ENCODE assay signal across 8 cellular contexts in the genomic region with DNA sequence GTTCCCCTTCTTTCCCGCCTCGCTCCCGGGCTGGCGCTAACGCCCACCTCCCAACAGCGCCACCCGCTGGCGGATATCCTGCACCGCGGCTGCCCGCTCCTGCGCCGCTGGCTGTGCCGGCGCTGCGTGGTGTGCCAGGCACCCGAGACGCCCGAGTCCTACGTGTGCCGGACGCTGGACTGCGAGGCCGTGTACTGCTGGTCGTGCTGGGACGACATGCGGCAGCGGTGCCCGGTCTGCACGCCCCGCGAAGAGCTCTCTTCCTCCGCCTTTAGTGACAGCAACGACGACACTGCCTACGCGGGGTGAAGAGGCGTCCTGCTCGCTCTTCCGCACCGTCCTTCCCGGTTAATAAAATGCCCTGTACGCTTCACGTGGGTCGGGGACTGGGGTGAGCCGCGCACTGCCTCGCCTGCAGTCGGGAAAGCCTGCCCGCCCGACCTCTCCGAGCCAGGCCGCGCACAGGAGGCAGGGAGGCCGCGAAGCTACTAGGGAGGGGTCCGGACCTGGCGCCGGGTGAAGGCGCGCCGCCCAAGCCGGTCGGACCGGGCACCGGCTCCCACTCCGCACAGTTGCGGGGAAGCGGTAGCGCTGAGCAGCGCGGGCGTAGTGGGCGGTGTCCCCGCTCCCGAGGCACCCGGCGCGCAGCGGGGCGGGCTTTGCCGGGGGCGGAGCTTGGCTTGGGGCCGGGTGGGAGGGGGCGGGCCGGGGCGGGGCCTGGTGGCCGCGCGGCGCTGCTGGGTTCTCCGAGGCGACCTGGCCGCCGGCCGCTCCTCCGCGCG. TPM values are rescaled to one million over a fixed set of nuclear protein-coding genes. Genes with fewer than 3 reads are reported as not detected.
DNase-seq lines count a peak whose midpoint lies in the region; ATAC-seq and TF ChIP-seq lines count a peak whose summit lies in the region.

A gene with protein sequence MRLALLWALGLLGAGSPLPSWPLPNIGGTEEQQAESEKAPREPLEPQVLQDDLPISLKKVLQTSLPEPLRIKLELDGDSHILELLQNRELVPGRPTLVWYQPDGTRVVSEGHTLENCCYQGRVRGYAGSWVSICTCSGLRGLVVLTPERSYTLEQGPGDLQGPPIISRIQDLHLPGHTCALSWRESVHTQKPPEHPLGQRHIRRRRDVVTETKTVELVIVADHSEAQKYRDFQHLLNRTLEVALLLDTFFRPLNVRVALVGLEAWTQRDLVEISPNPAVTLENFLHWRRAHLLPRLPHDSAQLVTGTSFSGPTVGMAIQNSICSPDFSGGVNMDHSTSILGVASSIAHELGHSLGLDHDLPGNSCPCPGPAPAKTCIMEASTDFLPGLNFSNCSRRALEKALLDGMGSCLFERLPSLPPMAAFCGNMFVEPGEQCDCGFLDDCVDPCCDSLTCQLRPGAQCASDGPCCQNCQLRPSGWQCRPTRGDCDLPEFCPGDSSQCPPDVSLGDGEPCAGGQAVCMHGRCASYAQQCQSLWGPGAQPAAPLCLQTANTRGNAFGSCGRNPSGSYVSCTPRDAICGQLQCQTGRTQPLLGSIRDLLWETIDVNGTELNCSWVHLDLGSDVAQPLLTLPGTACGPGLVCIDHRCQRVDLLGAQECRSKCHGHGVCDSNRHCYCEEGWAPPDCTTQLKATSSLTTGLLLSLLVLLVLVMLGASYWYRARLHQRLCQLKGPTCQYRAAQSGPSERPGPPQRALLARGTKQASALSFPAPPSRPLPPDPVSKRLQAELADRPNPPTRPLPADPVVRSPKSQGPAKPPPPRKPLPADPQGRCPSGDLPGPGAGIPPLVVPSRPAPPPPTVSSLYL (plus strand): TSS at position 757 of the 782 bp plus-strand sequence. CDS start 71 bp downstream, outside the sequence.

- H3K27me3 Mint-ChIP-seq in activated T-cell treated with anti-CD3 and anti-CD28 coated beads, Interleukin-2, amount 50 U/mL, for 4 hours (ENCODE audit: low read depth), result no peaks in the 10 kb centered on the region

- H3K4me1 Mint-ChIP-seq in activated T-cell treated with anti-CD3 and anti-CD28 coated beads, Interleukin-2, amount 50 U/mL, for 4 hours (ENCODE audit: low read depth), result peaks cover 20% of the 10 kb centered on the region

- no TSS peak for BruUV-seq in PC-3 (replicated peaks; lab: Mats Ljungman, UMichigan)

- H4K20me1 ChIP-seq in PC-3 (ENCODE audit: low read length), result peaks cover 3% of the 10 kb centered on the region; the same call in 1 of the 2 replicates

- peaks cover 36% of the 10 kb centered on the region for H3K4me1 ChIP-seq in PC-3 (ENCODE audit: insufficient read depth, low read length)

- POLR2A ChIA-PET in PC-3 (lab: Charles Lee; ENCODE audit: unreplicated experiment), result interaction anchor here (0.5 to 1.1 kb wide), 4 partner anchors 23 to 77 kb away, joined by 3 to 14 read pairs (median 9); no protein-coding TSS in a partner anchor

- no peaks in the 10 kb centered on the region for H3K27me3 ChIP-seq in PC-3 (ENCODE audit: low read length)

- peaks cover 8% of the 10 kb centered on the region for H3F3A ChIP-seq in PC-3 (ENCODE audit: low read length, unreplicated experiment)

- peak within 1 kb of the TSS; percentile 90 for H2AFZ ChIP-seq in PC-3 (ENCODE audit: low read length)

- no peaks in the 10 kb centered on the region for H3K36me3 Mint-ChIP-seq in activated T-cell treated with anti-CD3 and anti-CD28 coated beads, Interleukin-2, amount 50 U/mL, for 4 hours (ENCODE audit: insufficient read depth)

- ATAC-seq in GM19372 (IDR thresholded peaks at IDR 0.05; ENCODE audit: low read depth, unreplicated experiment) (peak; percentile 68), PC-3 (peak; percentile 56), esophagus mucosa (peak; percentile 86)
- peak; percentile 87 for ATAC-seq in activated T-cell treated with anti-CD3 and anti-CD28 coated beads, Interleukin-2, amount 50 U/mL, for 4 hours

- H3K36me3 ChIP-seq in PC-3 (ENCODE audit: low read depth, low read length), result peaks cover 19% of the 10 kb centered on the region; the same call in 1 of the 2 replicates

- CTCF ChIA-PET in PC-3 (lab: Charles Lee), result interaction anchor here (0.6 to 3.4 kb wide), 13 partner anchors 12 to 1084 kb away, joined by 3 to 41 read pairs (median 4); a partner anchor contains a TSS

- peak within 1 kb of the TSS; percentile 100 for H3K4me2 ChIP-seq in PC-3 (ENCODE audit: low read length)

- peak within 1 kb of the TSS; percentile 87 for H3K9ac ChIP-seq in PC-3 (ENCODE audit: low read length)

- intact Hi-C loops in PC-3 (cut with micrococcal nuclease), result loop anchor here (2.0 to 5.0 kb wide), 2 partner anchors 33 to 48 kb away; a partner anchor contains a TSS

- TF ChIP-seq CTCF in C4-2B (conservative IDR thresholded peaks at IDR 0.05), result peak; percentile 98
- peak; percentile 97 for TF ChIP-seq CTCF in PC-3 (conservative IDR thresholded peaks at IDR 0.05; ENCODE audit: low read depth, low read length)

- H3K4me3 ChIP-seq in PC-3 (ENCODE audit: low read length), result peak within 1 kb of the TSS; percentile 95

- DNase-seq in HS-27A (ENCODE audit: low read depth) (peak; percentile 55), PC-3 (peak; percentile 93), myocyte (ENCODE audit: low read depth) (peak; percentile 80)
- DNase-seq in activated T-cell treated with anti-CD3 and anti-CD28 coated beads, Interleukin-2, amount 50 U/mL, for 4 hours, result peak; percentile 73
- peak; percentile 58 to 72 for DNase-seq in stimulated activated CD8-positive, alpha-beta memory T cell treated with anti-CD3 and anti-CD28 coated beads, Interleukin-7, amount 100 ng/mL, for 48 hours (ENCODE audit: extremely low read depth in 1 of 2, low read depth in 1 of 2)

- no peaks in the 10 kb centered on the region for H3K9me3 Mint-ChIP-seq in activated T-cell treated with anti-CD3 and anti-CD28 coated beads, Interleukin-2, amount 50 U/mL, for 4 hours

- H3K9me3 ChIP-seq in PC-3 (ENCODE audit: low read length), result no peaks in the 10 kb centered on the region

- H3K9me2 ChIP-seq in PC-3 (replicated peaks; ENCODE audit: low read length), result no peaks in the 10 kb centered on the region

- H3K27ac ChIP-seq in C4-2B (peak within 1 kb of the TSS; percentile 94), PC-3 (ENCODE audit: low read length) (peak within 1 kb of the TSS; percentile 67)

- H3K4me3 Mint-ChIP-seq in activated T-cell treated with anti-CD3 and anti-CD28 coated beads, Interleukin-2, amount 50 U/mL, for 4 hours, result peak within 1 kb of the TSS; percentile 85

- H3K79me2 ChIP-seq in PC-3 (ENCODE audit: low read length), result peaks cover 35% of the 10 kb centered on the region

RNA-seq across cellular contexts. Expression of the gene that starts here (rescaled TPM):
- total RNA-seq in PC-3 (2014; rRNA removed), result 334 and 384 TPM in 2 replicates
- total RNA-seq in activated T-cell treated with anti-CD3 and anti-CD28 coated beads, Interleukin-2, amount 50 U/mL, for 4 hours, result 10 to 100 TPM; 46.3 to 63.4 (median 48.8) TPM
- 167 TPM for total RNA-seq in esophagus mucosa
- 27.3 and 33.3 TPM in 2 replicates for total RNA-seq in myocyte
- polyA plus RNA-seq in myocyte (2012), result 51.7 TPM

Comparison
In these comparisons a context has a peak if more than half of its experiments do, and no peak if none do; other contexts are left out.
1. Peak in every context shown above with its lines: DNase-seq, ATAC-seq, H3K4me3 ChIP-seq and H3K27ac ChIP-seq.